In genomic region chr1:58726581-58726980, GRCh38 we compare ENCODE assay signal across 13 cellular contexts. TPM values are rescaled to one million over a fixed set of nuclear protein-coding genes. Genes with fewer than 3 reads are reported as not detected.
DNase-seq lines count a peak whose midpoint lies in the region; ATAC-seq and TF ChIP-seq lines count a peak whose summit lies in the region.
"Had no signal": no experiment of that assay in that cellular context is flagged by ENCODE, and none has a peak within 500 bp of the region (broad histone marks: within the 10 kb centered on the region; RNA-seq: fewer than 3 reads in every experiment).

No MANE protein-coding gene starts in this region.

- no TSS peak for BruUV-seq in mammary epithelial cell (replicated peaks; lab: Mats Ljungman, UMichigan)

- dilution Hi-C loops in mammary epithelial cell (cut with HindIII; ENCODE audit: low sequenced_read_pairs) = no loop called here

- no peak for DNase-seq in mammary epithelial cell
- no peak for DNase-seq in EL
- no peak for DNase-seq in T-helper 17 cell
- DNase-seq in CD8-positive, alpha-beta T cell = no peak
- DNase-seq in right cardiac atrium = no peak
- DNase-seq: activated T-cell treated with anti-CD3 and anti-CD28 coated beads, Interleukin-2, amount 50 U/mL, for 24 hours; NCI-H1417 treated with DMSO at 0.1 percent for 48 hours; posterior cingulate gyrus; tibial artery had no signal

- peak overlapping the region; percentile 74 for H3K27ac ChIP-seq in mammary epithelial cell (ENCODE audit: insufficient read depth, low read depth, low read length)
- H3K27ac ChIP-seq in CD8-positive, alpha-beta T cell (ENCODE audit: low read depth, low read length) = no peak overlapping the region
- H3K27ac ChIP-seq in right cardiac atrium (ENCODE audit: low read length) = no peak overlapping the region
- H3K27ac ChIP-seq: HL-60, tibial artery had no signal

- CTCF ChIA-PET in mammary epithelial cell (lab: Charles Lee; ENCODE audit: low non-redundant PET) = interaction anchor here (0.5 kb wide), 1 partner anchor 28 kb away, joined by 3 read pairs; no protein-coding TSS in a partner anchor
- CTCF ChIA-PET in CD8-positive, alpha-beta T cell (lab: Charles Lee) = interaction anchor here (0.8 to 1.6 kb wide), 2 partner anchors 8 to 12 kb away, joined by 3 to 4 read pairs; no protein-coding TSS in a partner anchor

- H3K9ac ChIP-seq in mammary epithelial cell (ENCODE audit: insufficient read depth, low read length) = no peak overlapping the region

- H3K27me3 ChIP-seq in mammary epithelial cell (ENCODE audit: insufficient read depth, low read length) (no peaks in the 10 kb centered on the region), right cardiac atrium (ENCODE audit: control insufficient read depth, insufficient read depth) (no peaks in the 10 kb centered on the region)
- no peaks in the 10 kb centered on the region for H3K27me3 ChIP-seq in CD8-positive, alpha-beta T cell (ENCODE audit: insufficient read depth, low read length)
- H3K27me3 ChIP-seq: tibial artery had no signal

- in situ Hi-C loops in mammary epithelial cell (cut with MboI; ENCODE audit: low sequenced_read_pairs in 2 of 2) = loop anchor here in 1 of 2 donors (25.0 kb wide), 1 partner anchor 1036 kb away; no protein-coding TSS in a partner anchor

- H3K4me1 Mint-ChIP-seq in T-helper 17 cell = no peaks in the 10 kb centered on the region
- H3K4me1 Mint-ChIP-seq in CD8-positive, alpha-beta T cell (ENCODE audit: low read depth) = peaks cover 4% of the 10 kb centered on the region

- no peaks in the 10 kb centered on the region for H3K79me2 ChIP-seq in mammary epithelial cell (ENCODE audit: insufficient read depth, low read length)

- H3K9me3 ChIP-seq in mammary epithelial cell (replicated peaks; ENCODE audit: insufficient read depth, low read length) = no peaks in the 10 kb centered on the region
- H3K9me3 ChIP-seq in T-helper 17 cell (ENCODE audit: control insufficient read depth, low read length, poor library complexity, severe bottlenecking) = no peaks in the 10 kb centered on the region
- no peaks in the 10 kb centered on the region for H3K9me3 ChIP-seq in CD8-positive, alpha-beta T cell (ENCODE audit: low read length)
- no peaks in the 10 kb centered on the region for H3K9me3 ChIP-seq in right cardiac atrium (ENCODE audit: control insufficient read depth, low read length)
- H3K9me3 ChIP-seq: tibial artery had no signal

- POLR2A ChIA-PET in CD8-positive, alpha-beta T cell (lab: Charles Lee) = no interaction called here

- peak overlapping the region; percentile 33 for H2AFZ ChIP-seq in mammary epithelial cell (ENCODE audit: low read depth, low read length)

- H3K27me3 Mint-ChIP-seq in T-helper 17 cell = no peaks in the 10 kb centered on the region
- H3K27me3 Mint-ChIP-seq in CD8-positive, alpha-beta T cell (ENCODE audit: low read depth) = no peaks in the 10 kb centered on the region
- H3K27me3 Mint-ChIP-seq: activated T-cell treated with anti-CD3 and anti-CD28 coated beads, Interleukin-2, amount 50 U/mL, for 24 hours had no signal

- H3K36me3 Mint-ChIP-seq in T-helper 17 cell (ENCODE audit: low read depth) = no peaks in the 10 kb centered on the region
- H3K36me3 Mint-ChIP-seq in CD8-positive, alpha-beta T cell = no peaks in the 10 kb centered on the region

- intact Hi-C loops in mammary epithelial cell (cut with micrococcal nuclease) (no loop called here), right cardiac atrium (cut with DNase I) (no loop called here)
- intact Hi-C loops in CD8-positive, alpha-beta T cell (cut with DNase I, micrococcal nuclease) = no loop called here

- peak overlapping the region; percentile 52 for H3K4me2 ChIP-seq in mammary epithelial cell (ENCODE audit: insufficient read depth, low read depth, low read length)

- H3K36me3 ChIP-seq in mammary epithelial cell (ENCODE audit: insufficient read depth, low read length) = no peaks in the 10 kb centered on the region
- H3K36me3 ChIP-seq in CD8-positive, alpha-beta T cell (ENCODE audit: insufficient read depth, low read length) = no peaks in the 10 kb centered on the region
- H3K36me3 ChIP-seq: tibial artery had no signal

- peak; percentile 46 for ATAC-seq in GM18520 (IDR thresholded peaks at IDR 0.05; ENCODE audit: unreplicated experiment)
- peak; percentile 77 for ATAC-seq in GM21515 (IDR thresholded peaks at IDR 0.05; ENCODE audit: unreplicated experiment)
- ATAC-seq in HG03175 (IDR thresholded peaks at IDR 0.05; ENCODE audit: unreplicated experiment) = peak; percentile 75
- no peak for ATAC-seq in T-helper 17 cell
- no peak for ATAC-seq in CD8-positive, alpha-beta T cell
- no peak for ATAC-seq in right cardiac atrium

- WGBS in mammary epithelial cell (ENCODE audit: low coverage, missing lambda C conversion rate) = 0% methylated on average over 1 of the region's 1 CpG
- WGBS in right cardiac atrium = 48% methylated on average over 1 of the region's 1 CpG

- H3K4me3 Mint-ChIP-seq in T-helper 17 cell = no peak overlapping the region
- no peak overlapping the region for H3K4me3 Mint-ChIP-seq in CD8-positive, alpha-beta T cell
- H3K4me3 Mint-ChIP-seq: activated T-cell treated with anti-CD3 and anti-CD28 coated beads, Interleukin-2, amount 50 U/mL, for 24 hours had no signal

- no peak for TF ChIP-seq CTCF in mammary epithelial cell (conservative IDR thresholded peaks at IDR 0.05 in 1 of 2, IDR thresholded peaks at IDR 0.05 in 1 of 2; ENCODE audit: extremely low read depth in 1 of 2, insufficient read depth in 1 of 2, low read depth in 1 of 2, low read length in 2 of 2)
- TF ChIP-seq CTCF in CD8-positive, alpha-beta T cell (IDR thresholded peaks at IDR 0.05) = no peak

- H3K4me3 ChIP-seq in mammary epithelial cell (replicated peaks in 1 of 3; ENCODE audit: insufficient read depth in 1 of 3, low read depth in 2 of 3, low read length in 3 of 3) (no peak overlapping the region), right cardiac atrium (ENCODE audit: low read length) (no peak overlapping the region)
- no peak overlapping the region for H3K4me3 ChIP-seq in CD8-positive, alpha-beta T cell (ENCODE audit: low read depth, low read length)
- H3K4me3 ChIP-seq: tibial artery had no signal

- H4K20me1 ChIP-seq in mammary epithelial cell (ENCODE audit: insufficient read depth, low read length) = no peaks in the 10 kb centered on the region

- H3K27ac Mint-ChIP-seq in T-helper 17 cell = no peak overlapping the region
- no peak overlapping the region for H3K27ac Mint-ChIP-seq in CD8-positive, alpha-beta T cell
- H3K27ac Mint-ChIP-seq: activated T-cell treated with anti-CD3 and anti-CD28 coated beads, Interleukin-2, amount 50 U/mL, for 24 hours had no signal

- H3K4me1 ChIP-seq in mammary epithelial cell (ENCODE audit: insufficient read depth, low read length) (peaks cover 29% of the 10 kb centered on the region), right cardiac atrium (ENCODE audit: control insufficient read depth, insufficient read depth, low read length) (peaks cover 4% of the 10 kb centered on the region)
- no peaks in the 10 kb centered on the region for H3K4me1 ChIP-seq in CD8-positive, alpha-beta T cell (ENCODE audit: insufficient read depth, low read length)

- H3K9me3 Mint-ChIP-seq in CD8-positive, alpha-beta T cell = no peaks in the 10 kb centered on the region
- H3K9me3 Mint-ChIP-seq: activated T-cell treated with anti-CD3 and anti-CD28 coated beads, Interleukin-2, amount 50 U/mL, for 24 hours had no signal

RNA-seq across cellular contexts. Expression of gene MYSM1, which starts 26.7 kb away (rescaled TPM):
- total RNA-seq in mammary epithelial cell (10 to 100 TPM; 23.8 to 46.1 TPM), T-helper 17 cell (10 to 100 TPM; 54.1 to 63.7 TPM), right cardiac atrium (10 to 100 TPM; 25.5 to 29.1 (median 25.9) TPM)
- polyA plus RNA-seq in mammary epithelial cell (6.3 TPM), right cardiac atrium (9.3 TPM)
- 1.7 TPM for polyA minus RNA-seq in mammary epithelial cell
- 10 to 100 TPM; 63.9 to 64.5 TPM for total RNA-seq in CD8-positive, alpha-beta T cell

RNA-seq across cellular contexts. Expression of gene JUN, which starts 57.3 kb away (rescaled TPM):
- 10 to 100 TPM; 61.1 to 78.7 TPM for total RNA-seq in mammary epithelial cell
- 24.6 TPM for polyA plus RNA-seq in mammary epithelial cell
- polyA minus RNA-seq in mammary epithelial cell = 25.1 TPM
- total RNA-seq in T-helper 17 cell = 1,000 to 10,000 TPM; 1,878 to 2,007 TPM
- total RNA-seq in CD8-positive, alpha-beta T cell = 100 to 1,000 TPM; 595 to 598 TPM
- 10 to 100 TPM; 41.1 to 69.8 (median 50.7) TPM for total RNA-seq in right cardiac atrium
- 211 TPM for polyA plus RNA-seq in right cardiac atrium

Comparison
In these comparisons a context has a peak if more than half of its experiments do, and no peak if none do; other contexts are left out.
1. ATAC-seq: peak in GM18520 (single experiment), GM21515 (single experiment) and HG03175 (single experiment); none in T-helper 17 cell (single experiment), CD8-positive, alpha-beta T cell (single experiment) and right cardiac atrium (0 of 2).
2. RNA of gene JUN, which starts 57.3 kb away (total RNA-seq): 1,878 to 2,007 TPM in T-helper 17 cell and 595 to 598 TPM in CD8-positive, alpha-beta T cell; 61.1 to 78.7 TPM in mammary epithelial cell and 41.1 to 69.8 TPM in right cardiac atrium; every median in the first group is over 4 times any median in the second.